Comparison of ENCODE assay signal across 11 cellular contexts in the genomic region with DNA sequence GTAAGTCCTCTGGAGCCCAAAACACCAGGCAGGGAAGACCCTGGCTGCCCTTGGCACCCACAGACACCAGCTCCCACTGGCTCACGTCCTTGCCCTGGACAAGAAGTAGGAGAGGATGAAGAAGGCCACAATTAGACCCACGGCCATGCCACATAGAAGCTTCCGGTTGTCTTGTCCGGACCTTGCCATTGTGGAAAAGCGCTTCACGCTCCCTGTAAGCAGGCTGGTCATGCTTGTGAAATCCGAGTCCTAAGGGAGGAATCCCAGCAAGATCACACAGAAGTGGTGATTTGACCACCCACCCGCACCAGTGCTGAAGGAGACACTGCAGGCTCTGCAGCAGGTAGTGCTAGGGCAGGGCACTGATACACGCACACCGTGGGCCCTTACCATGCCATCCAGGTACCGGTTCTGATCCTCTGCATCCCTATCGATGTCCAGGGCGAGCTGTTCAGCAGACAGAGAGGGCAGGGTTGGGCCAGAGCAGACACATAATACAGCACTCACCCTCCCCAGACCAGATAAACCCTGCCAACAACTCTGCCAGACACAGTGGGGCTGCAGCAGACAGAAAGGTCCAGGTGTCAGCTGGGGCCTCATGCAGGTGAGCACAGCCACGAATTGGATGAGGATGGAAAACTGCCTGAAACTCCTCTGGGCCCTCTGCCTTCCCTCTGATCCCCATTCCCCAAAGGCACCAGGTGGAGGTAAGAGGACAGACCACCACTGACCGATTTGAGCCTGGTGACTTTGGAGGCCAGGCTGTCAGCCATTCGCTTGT. TPM values are rescaled to one million over a fixed set of nuclear protein-coding genes. Genes with fewer than 3 reads are reported as not detected.
DNase-seq lines count a peak whose midpoint lies in the region; ATAC-seq, FAIRE-seq and TF ChIP-seq lines count a peak whose summit lies in the region.
"Had no signal": no experiment of that assay in that cellular context is flagged by ENCODE, and none has a peak within 500 bp of the region (broad histone marks: within the 10 kb centered on the region; RNA-seq: fewer than 3 reads in every experiment).

No MANE protein-coding gene starts in this region.

- H3K79me2 ChIP-seq in GM12878 (ENCODE audit: control insufficient read depth, insufficient read depth, low read length) = peaks cover 52% of the 10 kb centered on the region

- no peak for TF ChIP-seq RAD21 in GM12878 (IDR thresholded peaks at IDR 0.05; ENCODE audit: insufficient read depth, low read depth, low read length)

- H3K4me1 Mint-ChIP-seq in mesothelial cell of epicardium = peaks cover 23% of the 10 kb centered on the region

- H3K9me3 ChIP-seq in GM12878 (replicated peaks; ENCODE audit: control insufficient read depth, insufficient read depth, low read length) = no peaks in the 10 kb centered on the region
- no peaks in the 10 kb centered on the region for H3K9me3 ChIP-seq in uterus
- H3K9me3 ChIP-seq: body of pancreas had no signal

- H3K36me3 ChIP-seq in GM12878 (ENCODE audit: control insufficient read depth in 2 of 2, insufficient read depth in 2 of 2, low read length in 1 of 2) = peaks cover 5 to 29% of the 10 kb centered on the region in 2 experiments
- no peaks in the 10 kb centered on the region for H3K36me3 ChIP-seq in uterus

- WGBS in GM12878 (ENCODE audit: insufficient coverage, insufficient replicate concordance, low lambda C conversion rate, missing lambda C conversion rate) = 89% methylated on average over 16 of the region's 16 CpGs

- peak overlapping the region; percentile 91 for H3K4me3 Mint-ChIP-seq in mesothelial cell of epicardium

- CTCF ChIA-PET in GM12878 (lab: Yijun Ruan, JAX) = no interaction called here

- H3K27ac ChIP-seq in GM12878 (ENCODE audit: control insufficient read depth, insufficient read depth) (no peak overlapping the region), uterus (peak overlapping the region in 1 of 2 donors; percentile 89)

- no peak overlapping the region for H2AFZ ChIP-seq in GM12878 (ENCODE audit: control insufficient read depth, low read depth, low read length)

- intact Hi-C loops in Right ventricle myocardium superior (cut with DNase I) (loop anchor here (10.0 kb wide), 1 partner anchor 309 kb away; no protein-coding TSS in a partner anchor), left ventricle myocardium superior (cut with micrococcal nuclease) (no loop called here), GM12878 (cut with micrococcal nuclease; ENCODE audit: unreplicated experiment) (loop anchor here (5.0 to 10.0 kb wide), 3 partner anchors 102 to 239 kb away; a partner anchor contains a TSS), uterus (cut with DNase I; ENCODE audit: low total_unique reads) (loop anchor here (10.0 kb wide), 1 partner anchor 169 kb away; no protein-coding TSS in a partner anchor)

- TF ChIP-seq EP300 in GM12878 (IDR thresholded peaks at IDR 0.05; ENCODE audit: borderline replicate concordance in 1 of 2, control insufficient read depth in 1 of 2, low read depth in 2 of 2, low read length in 2 of 2) = no peak

- SMC1A ChIA-PET in GM12878 (lab: Charles Lee; ENCODE audit: uncharacterized antibody, unreplicated experiment) = no interaction called here

- DNase-seq in Right ventricle myocardium superior (peak; percentile 24), left ventricle myocardium superior (no peak), GM12878 (ENCODE audit: low read depth, low spot score) (no peak), mesothelial cell of epicardium (ENCODE audit: low spot score in 2 of 2, unreplicated experiment in 2 of 2) (no peak), uterus (peak in 1 of 2 donors; percentile 13), NCI-H226 (no peak), SW480 (ENCODE audit: low spot score) (no peak), NCI-H2171 (lab: John Stamatoyannopoulos, UW) (no peak)
- DNase-seq: DMS79 treated with DMSO at 0.1 percent for 48 hours had no signal

- no peaks in the 10 kb centered on the region for H3K9me3 Mint-ChIP-seq in mesothelial cell of epicardium

- peaks cover 22% of the 10 kb centered on the region for H3K4me1 ChIP-seq in GM12878 (ENCODE audit: control insufficient read depth, insufficient read depth, low read length)
- peaks cover 10 to 22% of the 10 kb centered on the region in 2 donors for H3K4me1 ChIP-seq in uterus

- TF ChIP-seq CTCF in GM12878 (IDR thresholded peaks at IDR 0.05 in 2 of 3, conservative IDR thresholded peaks at IDR 0.05 in 1 of 3; ENCODE audit: control insufficient read depth in 2 of 3, extremely low read depth in 1 of 3, insufficient read depth in 1 of 3, low read depth in 3 of 3, low read length in 3 of 3) = no peak
- no peak for TF ChIP-seq CTCF in mesothelial cell of epicardium (IDR thresholded peaks at IDR 0.05; ENCODE audit: unreplicated experiment)
- no peak for TF ChIP-seq CTCF in uterus (IDR thresholded peaks at IDR 0.05)

- FAIRE-seq in GM12878 (lab: Jason Lieb, UNC) = no peak

- peaks cover 14% of the 10 kb centered on the region for H3K36me3 Mint-ChIP-seq in mesothelial cell of epicardium

- in situ Hi-C loops in GM12878 (cut with MboI) = loop anchor here (5.0 to 10.0 kb wide), 2 partner anchors 159 to 302 kb away; a partner anchor contains a TSS

- ATAC-seq in Right ventricle myocardium superior (ENCODE audit: poor library complexity) (no peak), left ventricle myocardium superior (no peak), GM12878 (no peak)
- ATAC-seq: body of pancreas had no signal

- RAD21 ChIA-PET in GM12878 (lab: Charles Lee; ENCODE audit: unreplicated experiment) = no interaction called here

- peak overlapping the region; percentile 97 for H3K9ac ChIP-seq in GM12878 (ENCODE audit: control insufficient read depth, insufficient read depth, low read length)

- H3K27ac Mint-ChIP-seq in mesothelial cell of epicardium = no peak overlapping the region

- no peak; the same call in none of the 2 replicates for TF ChIP-seq POLR2A in GM12878 (IDR thresholded peaks at IDR 0.05; ENCODE audit: low read depth, low read length)
- TF ChIP-seq POLR2A in uterus (IDR thresholded peaks at IDR 0.05) = no peak

- POLR2A ChIA-PET in GM12878 (lab: Charles Lee) = interaction anchor here (0.5 to 2.3 kb wide), 6 partner anchors 11 to 704 kb away, joined by 4 to 8 read pairs (median 4); no protein-coding TSS in a partner anchor

- TSS peak; percentile 49 for BruUV-seq in GM12878 (replicated peaks; lab: Mats Ljungman, UMichigan)

- H3K4me3 ChIP-seq in GM12878 (peak overlapping the region; percentile 84), uterus (peak overlapping the region; percentile 91 to 92)

- H3K4me2 ChIP-seq in GM12878 (ENCODE audit: control insufficient read depth, insufficient read depth) = peak overlapping the region; percentile 97

- peaks cover 11% of the 10 kb centered on the region for H4K20me1 ChIP-seq in GM12878 (ENCODE audit: control insufficient read depth, insufficient read depth)

- no peaks in the 10 kb centered on the region for H3K27me3 ChIP-seq in GM12878 (replicated peaks in 1 of 2; ENCODE audit: control insufficient read depth in 2 of 2, insufficient read depth in 2 of 2, low read length in 1 of 2)
- H3K27me3 ChIP-seq in uterus = no peaks in the 10 kb centered on the region
- H3K27me3 ChIP-seq: body of pancreas had no signal

- no peaks in the 10 kb centered on the region for H3K27me3 Mint-ChIP-seq in mesothelial cell of epicardium (ENCODE audit: low read depth)

RNA-seq across cellular contexts. Expression of a gene that starts 1.8 kb away (rescaled TPM):
- total RNA-seq in Right ventricle myocardium superior = 20.0 TPM
- total RNA-seq in left ventricle myocardium superior = 24.0 TPM
- 54.6 and 60.2 TPM in 2 replicates for total RNA-seq in GM12878 (2013; cell fraction: nucleolus; rRNA removed)
- 15.6 and 17.8 TPM in 2 replicates for total RNA-seq in GM12878 (2014; rRNA removed)
- 13.7 and 14.0 TPM in 2 replicates for total RNA-seq in GM12878 (2014; rRNA removed; fragmentation: Illumina TruSeq; extraction: Trizol)
- 40.5 and 48.9 TPM in 2 replicates for total RNA-seq in GM12878 (2021)
- polyA plus RNA-seq in GM12878 (2011; ENCODE audit: low read depth) = 36.2 TPM
- 24.6 and 44.2 TPM in 2 replicates for polyA plus RNA-seq in GM12878 (2011; rRNA removed)
- polyA plus RNA-seq in GM12878 (2011; cell fraction: cytosol; rRNA removed) = 66.9 and 68.1 TPM in 2 replicates
- polyA plus RNA-seq in GM12878 (2011; cell fraction: nucleus; rRNA removed) = 49.8 and 58.9 TPM in 2 replicates
- polyA plus RNA-seq in GM12878 (2012) = 52.3 and 52.9 TPM in 2 replicates
- 28.3 and 40.8 TPM in 2 replicates for polyA plus RNA-seq in GM12878 (2014; fragmentation: Illumina TruSeq; extraction: Trizol)
- 10 to 100 TPM in 1 of 2 experiments, 1 to 10 TPM in 1; 6.7 to 12.4 TPM for polyA plus RNA-seq in GM12878 (2014; fragmentation: Nextera tagmentation; extraction: Ambion mirVana)
- 38.7 and 43.0 TPM in 2 replicates for polyA plus RNA-seq in GM12878 (2014; rRNA removed)
- polyA plus RNA-seq in GM12878 (2016; fragmentation: Nextera tagmentation; extraction: Ambion mirVana) = 10 to 100 TPM; 46.9 to 55.4 TPM
- 77.0 and 86.8 TPM in 2 replicates for polyA minus RNA-seq in GM12878 (2011; rRNA and poly(A)+ RNA removed)
- polyA minus RNA-seq in GM12878 (2011; cell fraction: cytosol; rRNA and poly(A)+ RNA removed) = 11.8 and 13.0 TPM in 2 replicates
- polyA minus RNA-seq in GM12878 (2011; cell fraction: nucleus; rRNA and poly(A)+ RNA removed) = 44.2 and 63.0 TPM in 2 replicates
- total RNA-seq in mesothelial cell of epicardium = 64.3 to 68.2 TPM (median 65.5 TPM) in 3 replicates
- 10 to 100 TPM in 3 of 4 donors, 1 to 10 TPM in 1; 8.7 to 57.8 (median 15.0) TPM for total RNA-seq in uterus

RNA-seq across cellular contexts. Expression of a gene that starts 2.1 kb away (rescaled TPM):
- 51.9 TPM for total RNA-seq in Right ventricle myocardium superior
- total RNA-seq in left ventricle myocardium superior = 60.3 TPM
- total RNA-seq in GM12878 (2013; cell fraction: nucleolus; rRNA removed) = 45.6 and 57.5 TPM in 2 replicates
- 157 and 167 TPM in 2 replicates for total RNA-seq in GM12878 (2014; rRNA removed)
- total RNA-seq in GM12878 (2014; rRNA removed; fragmentation: Illumina TruSeq; extraction: Trizol) = 81.2 and 82.9 TPM in 2 replicates
- 97.8 and 107 TPM in 2 replicates for total RNA-seq in GM12878 (2021)
- polyA plus RNA-seq in GM12878 (2011; ENCODE audit: low read depth) = 69.6 TPM
- 46.4 and 93.7 TPM in 2 replicates for polyA plus RNA-seq in GM12878 (2011; rRNA removed)
- polyA plus RNA-seq in GM12878 (2011; cell fraction: cytosol; rRNA removed) = 105 and 117 TPM in 2 replicates
- polyA plus RNA-seq in GM12878 (2011; cell fraction: nucleus; rRNA removed) = 289 and 296 TPM in 2 replicates
- polyA plus RNA-seq in GM12878 (2012) = 52.9 and 63.6 TPM in 2 replicates
- polyA plus RNA-seq in GM12878 (2014; fragmentation: Illumina TruSeq; extraction: Trizol) = 38.1 and 77.6 TPM in 2 replicates
- polyA plus RNA-seq in GM12878 (2014; fragmentation: Nextera tagmentation; extraction: Ambion mirVana) = 10 to 100 TPM; 10.4 to 12.4 TPM
- 106 and 109 TPM in 2 replicates for polyA plus RNA-seq in GM12878 (2014; rRNA removed)
- polyA plus RNA-seq in GM12878 (2016; fragmentation: Nextera tagmentation; extraction: Ambion mirVana) = 10 to 100 TPM; 68.6 to 79.9 TPM
- polyA minus RNA-seq in GM12878 (2011; rRNA and poly(A)+ RNA removed) = 84.0 and 146 TPM in 2 replicates
- polyA minus RNA-seq in GM12878 (2011; cell fraction: cytosol; rRNA and poly(A)+ RNA removed) = 30.2 and 48.7 TPM in 2 replicates
- polyA minus RNA-seq in GM12878 (2011; cell fraction: nucleus; rRNA and poly(A)+ RNA removed) = 74.8 and 117 TPM in 2 replicates
- total RNA-seq in mesothelial cell of epicardium = 85.2 to 100.0 TPM (median 91.8 TPM) in 3 replicates
- total RNA-seq in uterus = 100 to 1,000 TPM in 2 of 4 donors, 10 to 100 TPM in 2; 84.5 to 376 (median 192) TPM

RNA-seq across cellular contexts. Expression of a gene that starts 12.5 kb away (rescaled TPM):
- total RNA-seq in Right ventricle myocardium superior = not detected
- total RNA-seq in left ventricle myocardium superior = not detected
- total RNA-seq in GM12878 (2013; cell fraction: nucleolus; rRNA removed) = not detected in 2 replicates
- not detected in 2 replicates for total RNA-seq in GM12878 (2014; rRNA removed)
- not detected in 2 replicates for total RNA-seq in GM12878 (2014; rRNA removed; fragmentation: Illumina TruSeq; extraction: Trizol)
- not detected in 2 replicates for total RNA-seq in GM12878 (2021)
- not detected for polyA plus RNA-seq in GM12878 (2011; ENCODE audit: low read depth)
- not detected in 2 replicates for polyA plus RNA-seq in GM12878 (2011; rRNA removed)
- polyA plus RNA-seq in GM12878 (2011; cell fraction: cytosol; rRNA removed) = not detected in 2 replicates
- not detected in 2 replicates for polyA plus RNA-seq in GM12878 (2011; cell fraction: nucleus; rRNA removed)
- polyA plus RNA-seq in GM12878 (2012) = not detected in 2 replicates
- polyA plus RNA-seq in GM12878 (2014; fragmentation: Illumina TruSeq; extraction: Trizol) = not detected in 2 replicates
- not detected for polyA plus RNA-seq in GM12878 (2014; fragmentation: Nextera tagmentation; extraction: Ambion mirVana)
- polyA plus RNA-seq in GM12878 (2014; rRNA removed) = not detected in 2 replicates
- not detected for polyA plus RNA-seq in GM12878 (2016; fragmentation: Nextera tagmentation; extraction: Ambion mirVana)
- not detected in 2 replicates for polyA minus RNA-seq in GM12878 (2011; rRNA and poly(A)+ RNA removed)
- polyA minus RNA-seq in GM12878 (2011; cell fraction: cytosol; rRNA and poly(A)+ RNA removed) = not detected in 2 replicates
- polyA minus RNA-seq in GM12878 (2011; cell fraction: nucleus; rRNA and poly(A)+ RNA removed) = not detected in 2 replicates
- total RNA-seq in mesothelial cell of epicardium = not detected in 3 replicates
- total RNA-seq in uterus = not detected
- total RNA-seq: body of pancreas, lung microvascular endothelial cell had no signal

RNA-seq across cellular contexts. Expression of a gene that starts 30.7 kb away (rescaled TPM):
- total RNA-seq in Right ventricle myocardium superior (42.6 TPM), left ventricle myocardium superior (41.4 TPM), GM12878 (2014; rRNA removed) (12.4 and 13.3 TPM in 2 replicates), GM12878 (2014; rRNA removed; fragmentation: Illumina TruSeq; extraction: Trizol) (7.1 and 8.5 TPM in 2 replicates), GM12878 (2021) (12.9 and 15.1 TPM in 2 replicates), mesothelial cell of epicardium (33.2 to 33.7 TPM (median 33.3 TPM) in 3 replicates), uterus (10 to 100 TPM in 2 of 4 donors, 1 to 10 TPM in 2; 1.5 to 25.9 (median 9.8) TPM)
- 26.5 and 33.8 TPM in 2 replicates for total RNA-seq in GM12878 (2013; cell fraction: nucleolus; rRNA removed)
- polyA plus RNA-seq in GM12878 (2011; ENCODE audit: low read depth) = 11.2 TPM
- polyA plus RNA-seq in GM12878 (2011; rRNA removed) (15.8 and 18.8 TPM in 2 replicates), GM12878 (2014; fragmentation: Illumina TruSeq; extraction: Trizol) (11.8 and 19.4 TPM in 2 replicates), GM12878 (2014; fragmentation: Nextera tagmentation; extraction: Ambion mirVana) (1 to 10 TPM in 1 of 2 experiments, under 1 TPM in 1; 0.90 to 2.8 TPM), GM12878 (2014; rRNA removed) (22.6 and 23.2 TPM in 2 replicates), GM12878 (2016; fragmentation: Nextera tagmentation; extraction: Ambion mirVana) (10 to 100 TPM; 11.4 to 12.9 TPM)
- polyA plus RNA-seq in GM12878 (2011; cell fraction: cytosol; rRNA removed) = 26.1 and 26.7 TPM in 2 replicates
- polyA plus RNA-seq in GM12878 (2011; cell fraction: nucleus; rRNA removed) = 44.2 and 52.4 TPM in 2 replicates
- 21.5 and 28.2 TPM in 2 replicates for polyA plus RNA-seq in GM12878 (2012)
- polyA minus RNA-seq in GM12878 (2011; rRNA and poly(A)+ RNA removed) = 6.3 and 21.2 TPM in 2 replicates
- polyA minus RNA-seq in GM12878 (2011; cell fraction: cytosol; rRNA and poly(A)+ RNA removed) = 2.8 and 5.7 TPM in 2 replicates
- polyA minus RNA-seq in GM12878 (2011; cell fraction: nucleus; rRNA and poly(A)+ RNA removed) = 10.2 and 16.3 TPM in 2 replicates

RNA-seq across cellular contexts. Expression of a gene that starts 31.4 kb away (rescaled TPM):
- total RNA-seq in Right ventricle myocardium superior (93.4 TPM), left ventricle myocardium superior (92.3 TPM), GM12878 (2014; rRNA removed) (173 and 184 TPM in 2 replicates), GM12878 (2014; rRNA removed; fragmentation: Illumina TruSeq; extraction: Trizol) (131 and 141 TPM in 2 replicates), GM12878 (2021) (160 and 163 TPM in 2 replicates), mesothelial cell of epicardium (93.0 to 96.2 TPM (median 93.9 TPM) in 3 replicates), uterus (10 to 100 TPM; 17.9 to 94.3 (median 78.2) TPM)
- total RNA-seq in GM12878 (2013; cell fraction: nucleolus; rRNA removed) = 72.9 and 74.9 TPM in 2 replicates
- polyA plus RNA-seq in GM12878 (2011; ENCODE audit: low read depth) = 82.9 TPM
- polyA plus RNA-seq in GM12878 (2011; rRNA removed) (159 and 169 TPM in 2 replicates), GM12878 (2014; fragmentation: Illumina TruSeq; extraction: Trizol) (164 and 170 TPM in 2 replicates), GM12878 (2014; fragmentation: Nextera tagmentation; extraction: Ambion mirVana) (100 to 1,000 TPM; 198 to 221 TPM), GM12878 (2014; rRNA removed) (169 and 193 TPM in 2 replicates), GM12878 (2016; fragmentation: Nextera tagmentation; extraction: Ambion mirVana) (100 to 1,000 TPM; 277 to 303 TPM)
- polyA plus RNA-seq in GM12878 (2011; cell fraction: cytosol; rRNA removed) = 181 and 204 TPM in 2 replicates
- polyA plus RNA-seq in GM12878 (2011; cell fraction: nucleus; rRNA removed) = 151 and 175 TPM in 2 replicates
- 108 and 124 TPM in 2 replicates for polyA plus RNA-seq in GM12878 (2012)
- polyA minus RNA-seq in GM12878 (2011; rRNA and poly(A)+ RNA removed) = 71.0 and 89.0 TPM in 2 replicates
- polyA minus RNA-seq in GM12878 (2011; cell fraction: cytosol; rRNA and poly(A)+ RNA removed) = 26.2 and 34.4 TPM in 2 replicates
- 33.7 and 39.5 TPM in 2 replicates for polyA minus RNA-seq in GM12878 (2011; cell fraction: nucleus; rRNA and poly(A)+ RNA removed)
